Comparison of ENCODE assay signal across 9 cellular contexts in genomic region chr14:69685217-69685616, GRCh38.
DNase-seq lines count a peak whose midpoint lies in the region; TF ChIP-seq lines count a peak whose summit lies in the region.
"Had no signal": no experiment of that assay in that cellular context is flagged by ENCODE, and none has a peak within 500 bp of the region (broad histone marks: within the 10 kb centered on the region; RNA-seq: fewer than 3 reads in every experiment).

No MANE protein-coding gene starts in this region.

- POLR2A ChIA-PET in PC-9 (lab: Charles Lee; ENCODE audit: unreplicated experiment), result no interaction called here

- H3K4me3 ChIP-seq in esophagus squamous epithelium (no peak overlapping the region), PC-9 (no peak overlapping the region)

- no peak overlapping the region for H2AFZ ChIP-seq in PC-9

- no peaks in the 10 kb centered on the region for H4K20me1 ChIP-seq in PC-9 (ENCODE audit: insufficient read depth)

- H3K27ac ChIP-seq in esophagus squamous epithelium (peak overlapping the region; percentile 25 to 77 (median 71)), PC-9 (no peak overlapping the region)

- DNase-seq in DMS153 (lab: John Stamatoyannopoulos, UW) (peak; percentile 16), DMS153 treated with DMSO at 0.1 percent for 48 hours (lab: John Stamatoyannopoulos, UW; ENCODE audit: unreplicated experiment) (no peak), esophagus squamous epithelium (lab: John Stamatoyannopoulos, UW) (no peak), posterior cingulate gyrus (no peak), NCI-H2029 treated with DMSO at 0.1 percent for 48 hours (lab: John Stamatoyannopoulos, UW) (no peak), PC-9 (no peak)
- peak; percentile 28 to 85 for DNase-seq in activated CD4-positive, alpha-beta T cell treated with anti-CD3 and anti-CD28 coated beads, Interleukin-2, amount 50 U/mL, for 24 hours (ENCODE audit: low read depth in 1 of 2, low spot score in 1 of 2)
- peak; percentile 28 for DNase-seq in stimulated activated CD8-positive, alpha-beta memory T cell treated with anti-CD3 and anti-CD28 coated beads, Interleukin-12 subunit alpha, Interleukin-12 subunit beta, amount 100 ng/mL, for 24 hours (ENCODE audit: extremely low read depth)
- DNase-seq: naive B cell had no signal

- H3K27me3 ChIP-seq in esophagus squamous epithelium (no peaks in the 10 kb centered on the region), PC-9 (ENCODE audit: insufficient read depth, low read depth) (no peaks in the 10 kb centered on the region)

- no peak for TF ChIP-seq POLR2A in esophagus squamous epithelium (IDR thresholded peaks at IDR 0.05)

- no peak for TF ChIP-seq CTCF in esophagus squamous epithelium (IDR thresholded peaks at IDR 0.05)
- TF ChIP-seq CTCF in PC-9 (conservative IDR thresholded peaks at IDR 0.05), result no peak

- H3K9me3 ChIP-seq in esophagus squamous epithelium, result no peaks in the 10 kb centered on the region
- no peaks in the 10 kb centered on the region; the same call in 1 of the 2 replicates for H3K9me3 ChIP-seq in PC-9 (ENCODE audit: insufficient read depth, low read depth)

- no peak overlapping the region for H3K4me2 ChIP-seq in PC-9

- CTCF ChIA-PET in PC-9 (lab: Charles Lee), result no interaction called here

- BruUV-seq in PC-9 (replicated peaks; lab: Mats Ljungman, UMichigan), result no TSS peak

- WGBS in esophagus squamous epithelium, 2 donors, result 14 to 50% methylated on average over 1 to 2 of the region's 3 CpGs

- H3K79me2 ChIP-seq in PC-9 (ENCODE audit: low read depth), result no peaks in the 10 kb centered on the region

- H3F3A ChIP-seq in PC-9 (ENCODE audit: insufficient read depth, low read depth), result no peaks in the 10 kb centered on the region

- no peaks in the 10 kb centered on the region for H3K9me2 ChIP-seq in PC-9 (ENCODE audit: insufficient read depth)

- intact Hi-C loops in esophagus squamous epithelium (cut with DNase I), result no loop called here
- intact Hi-C loops in posterior cingulate gyrus (cut with DNase I), result loop anchor here (10.0 kb wide), 1 partner anchor 70 kb away; the partner anchor contains the start of gene SUSD6
- intact Hi-C loops in PC-9 (cut with micrococcal nuclease; ENCODE audit: unreplicated experiment), result no loop called here

- H3K36me3 ChIP-seq in esophagus squamous epithelium, result peaks cover 0 to 16% (median 0%) of the 10 kb centered on the region in 3 donors
- H3K36me3 ChIP-seq in PC-9 (ENCODE audit: low read depth), result no peaks in the 10 kb centered on the region

- H3K4me1 ChIP-seq in esophagus squamous epithelium (peaks cover 43 to 79% (median 52%) of the 10 kb centered on the region in 3 donors), PC-9 (replicated peaks; ENCODE audit: insufficient read depth) (no peaks in the 10 kb centered on the region)

Comparison
In these comparisons a context has a peak if more than half of its experiments do, and no peak if none do; other contexts are left out.
1. DNase-seq: peak in DMS153 (single experiment), activated CD4-positive, alpha-beta T cell treated with anti-CD3 and anti-CD28 coated beads, Interleukin-2, amount 50 U/mL, for 24 hours (2 of 2) and stimulated activated CD8-positive, alpha-beta memory T cell treated with anti-CD3 and anti-CD28 coated beads, Interleukin-12 subunit alpha, Interleukin-12 subunit beta, amount 100 ng/mL, for 24 hours (single experiment); none in DMS153 treated with DMSO at 0.1 percent for 48 hours (single experiment), esophagus squamous epithelium (single experiment), posterior cingulate gyrus (0 of 10), NCI-H2029 treated with DMSO at 0.1 percent for 48 hours (single experiment) and PC-9 (0 of 2).